ENCODE assay signal across 20 cellular contexts in genomic region chr10:101071885-101072433, GRCh38. TPM values are rescaled to one million over a fixed set of nuclear protein-coding genes. Genes with fewer than 3 reads are reported as not detected.
"Had no signal": no experiment of that assay in that cellular context is flagged by ENCODE, and none has a peak within 500 bp of the region (broad histone marks: within the 10 kb centered on the region; RNA-seq: fewer than 3 reads in every experiment).

No MANE protein-coding gene starts in this region.

- H3K4me3 ChIP-seq: adrenal gland, coronary artery, heart right ventricle, sigmoid colon, testis, uterus had no signal

- H3K27ac Mint-ChIP-seq: activated CD4-positive, alpha-beta T cell treated with anti-CD3 and anti-CD28 coated beads, Interleukin-2, amount 10 ng/mL, durations not matched to agents 7 days and 5 days; activated T-helper 17 cell treated with anti-CD3 and anti-CD28 coated beads, Interleukin-2, amount 50 U/mL, for 72 hours; naive thymus-derived CD4-positive, alpha-beta T cell had no signal

- DNase-seq: activated CD4-positive, alpha-beta T cell treated with anti-CD3 and anti-CD28 coated beads, Interleukin-2, amount 10 ng/mL, durations not matched to agents 7 days and 5 days; activated CD4-positive, CD25-positive, alpha-beta regulatory T cell; activated CD8-positive, alpha-beta memory T cell treated with anti-CD3 and anti-CD28 coated beads for 24 hours; effector CD8-positive, alpha-beta T cell; foreskin melanocyte; heart right ventricle; islet precursor cell; midbrain; naive thymus-derived CD4-positive, alpha-beta T cell; stimulated activated CD4-positive, alpha-beta T cell treated with anti-CD3 and anti-CD28 coated beads, Interleukin-12 subunit alpha, Interleukin-12 subunit beta, amount 100 ng/mL, for 4 hours; T-helper 9 cell; uterus had no signal

- H3K36me3 Mint-ChIP-seq: naive thymus-derived CD4-positive, alpha-beta T cell had no signal

- H3K4me3 Mint-ChIP-seq: activated CD4-positive, alpha-beta T cell treated with anti-CD3 and anti-CD28 coated beads, Interleukin-2, amount 10 ng/mL, durations not matched to agents 7 days and 5 days; activated T-helper 17 cell treated with anti-CD3 and anti-CD28 coated beads, Interleukin-2, amount 50 U/mL, for 72 hours; naive thymus-derived CD4-positive, alpha-beta T cell had no signal

- ATAC-seq: activated T-helper 17 cell treated with anti-CD3 and anti-CD28 coated beads, Interleukin-2, amount 50 U/mL, for 72 hours; stimulated activated naive CD8-positive, alpha-beta T cell treated with anti-CD3 and anti-CD28 coated beads, Interleukin-15, Interleukin-2, amounts not matched to agents 100 U/mL and 50 U/mL, for 24 hours had no signal

- H3K9me3 Mint-ChIP-seq: activated CD4-positive, alpha-beta T cell treated with anti-CD3 and anti-CD28 coated beads, Interleukin-2, amount 10 ng/mL, durations not matched to agents 7 days and 5 days; activated T-helper 17 cell treated with anti-CD3 and anti-CD28 coated beads, Interleukin-2, amount 50 U/mL, for 72 hours; naive thymus-derived CD4-positive, alpha-beta T cell had no signal

- H3K9me3 ChIP-seq: adrenal gland, heart right ventricle, sigmoid colon, testis, uterus had no signal

- H3K36me3 ChIP-seq: adrenal gland, heart right ventricle, sigmoid colon, uterus had no signal

- H3K27ac ChIP-seq: adrenal gland, coronary artery, sigmoid colon, testis, uterus had no signal

- H3K27me3 ChIP-seq: testis had no signal

RNA-seq across cellular contexts. Expression of gene KAZALD1, which starts 10.2 kb away (rescaled TPM):
- polyA plus RNA-seq: naive thymus-derived CD4-positive, alpha-beta T cell had no signal

RNA-seq across cellular contexts. Expression of gene TLX1, which starts 59.1 kb away (rescaled TPM):
- total RNA-seq: activated CD4-positive, alpha-beta T cell treated with anti-CD3 and anti-CD28 coated beads, Interleukin-2, amount 10 ng/mL, durations not matched to agents 7 days and 5 days; activated T-helper 17 cell treated with anti-CD3 and anti-CD28 coated beads, Interleukin-2, amount 50 U/mL, for 72 hours; adrenal gland; cardiac septum; naive thymus-derived CD4-positive, alpha-beta T cell; omental fat pad; sigmoid colon; uterus had no signal
- polyA plus RNA-seq: adrenal gland; naive thymus-derived CD4-positive, alpha-beta T cell had no signal
